12 cellular contexts compared by ENCODE assay signal in genomic region chr16:88616320-88616719, GRCh38. TPM values are rescaled to one million over a fixed set of nuclear protein-coding genes. Genes with fewer than 3 reads are reported as not detected.
A peak's percentile ranks its signal among the peaks of the same experiment; 100 is the strongest.
DNase-seq lines count a peak whose midpoint lies in the region; ATAC-seq and TF ChIP-seq lines count a peak whose summit lies in the region.
"Had no signal": no experiment of that assay in that cellular context is flagged by ENCODE, and none has a peak within 500 bp of the region (broad histone marks: within the 10 kb centered on the region; RNA-seq: fewer than 3 reads in every experiment).

No MANE protein-coding gene starts in this region.

- 97% methylated on average over 11 of the region's 13 CpGs for WGBS in mesodermal cell (ENCODE audit: insufficient coverage in 2 of 2), 2 experiments
- 89 to 92% (median 91%) methylated on average over 13 of the region's 13 CpGs for WGBS in spleen, 5 donors

- H3K4me3 Mint-ChIP-seq in CD8-positive, alpha-beta T cell: no peak overlapping the region
- no peak overlapping the region for H3K4me3 Mint-ChIP-seq in activated T-helper 2 cell treated with anti-CD3 and anti-CD28 coated beads, Interferon-gamma antibody, Interleukin-2, Interleukin-4, amounts not matched to agents 10 μg/mL and 5 μg/mL and 100 μg/mL, durations not matched to agents 14 hours and 24 hours and 36 hours (ENCODE audit: low read depth)
- H3K4me3 Mint-ChIP-seq: activated CD8-positive, alpha-beta T cell treated with anti-CD3 and anti-CD28 coated beads for 36 hours had no signal

- POLR2A ChIA-PET in CD8-positive, alpha-beta T cell (lab: Charles Lee): interaction anchor here (0.8 kb wide), 1 partner anchor 241 kb away, joined by 3 read pairs; no protein-coding TSS in a partner anchor

- no peak for ATAC-seq in CD8-positive, alpha-beta T cell
- ATAC-seq in GM18873 (IDR thresholded peaks at IDR 0.05; ENCODE audit: low FRiP score, unreplicated experiment): no peak
- no peak for ATAC-seq in stimulated activated naive CD8-positive, alpha-beta T cell treated with anti-CD3 and anti-CD28 coated beads, Interleukin-15, Interleukin-2, amounts not matched to agents 100 U/mL and 50 U/mL, for 24 hours
- ATAC-seq: activated CD8-positive, alpha-beta T cell treated with anti-CD3 and anti-CD28 coated beads for 36 hours had no signal

- TF ChIP-seq POLR2A in spleen (IDR thresholded peaks at IDR 0.05): no peak

- peaks cover 72% of the 10 kb centered on the region for H3K36me3 Mint-ChIP-seq in CD8-positive, alpha-beta T cell
- H3K36me3 Mint-ChIP-seq in activated T-helper 2 cell treated with anti-CD3 and anti-CD28 coated beads, Interferon-gamma antibody, Interleukin-2, Interleukin-4, amounts not matched to agents 10 μg/mL and 5 μg/mL and 100 μg/mL, durations not matched to agents 14 hours and 24 hours and 36 hours (ENCODE audit: low read depth): peaks cover 42% of the 10 kb centered on the region

- no peak for TF ChIP-seq CTCF in 22Rv1 (IDR thresholded peaks at IDR 0.05)
- no peak for TF ChIP-seq CTCF in CD8-positive, alpha-beta T cell (IDR thresholded peaks at IDR 0.05)
- no peak for TF ChIP-seq CTCF in spleen (IDR thresholded peaks at IDR 0.05 in 8 of 11, conservative IDR thresholded peaks at IDR 0.05 in 3 of 11)

- peak overlapping the region; percentile 81 for H3K27ac ChIP-seq in 22Rv1
- H3K27ac ChIP-seq in CD8-positive, alpha-beta T cell (ENCODE audit: low read depth, low read length): no peak overlapping the region
- H3K27ac ChIP-seq in mesodermal cell (ENCODE audit: low read depth, low read length, severe bottlenecking): peak overlapping the region; percentile 29
- no peak overlapping the region for H3K27ac ChIP-seq in spleen
- H3K27ac ChIP-seq: parathyroid adenoma had no signal

- no peaks in the 10 kb centered on the region for H3K9me3 Mint-ChIP-seq in CD8-positive, alpha-beta T cell
- H3K9me3 Mint-ChIP-seq in activated T-helper 2 cell treated with anti-CD3 and anti-CD28 coated beads, Interferon-gamma antibody, Interleukin-2, Interleukin-4, amounts not matched to agents 10 μg/mL and 5 μg/mL and 100 μg/mL, durations not matched to agents 14 hours and 24 hours and 36 hours: no peaks in the 10 kb centered on the region
- H3K9me3 Mint-ChIP-seq: activated CD8-positive, alpha-beta T cell treated with anti-CD3 and anti-CD28 coated beads for 36 hours had no signal

- intact Hi-C loops in CD8-positive, alpha-beta T cell (cut with DNase I, micrococcal nuclease): loop anchor here in 1 of 2 experiments (5.0 kb wide), 1 partner anchor 44 kb away; the partner anchor contains the start of gene ZC3H18
- intact Hi-C loops in activated T-helper 2 cell treated with anti-CD3 and anti-CD28 coated beads, Interferon-gamma antibody, Interleukin-2, Interleukin-4, amounts not matched to agents 10 μg/mL and 5 μg/mL and 100 μg/mL, durations not matched to agents 14 hours and 24 hours and 36 hours (cut with micrococcal nuclease): no loop called here
- intact Hi-C loops in spleen (cut with DNase I; ENCODE audit: low total_unique reads): no loop called here

- peak overlapping the region; percentile 99 for H3K27ac Mint-ChIP-seq in CD8-positive, alpha-beta T cell
- H3K27ac Mint-ChIP-seq in activated T-helper 2 cell treated with anti-CD3 and anti-CD28 coated beads, Interferon-gamma antibody, Interleukin-2, Interleukin-4, amounts not matched to agents 10 μg/mL and 5 μg/mL and 100 μg/mL, durations not matched to agents 14 hours and 24 hours and 36 hours: peak overlapping the region; percentile 55
- H3K27ac Mint-ChIP-seq: activated CD8-positive, alpha-beta T cell treated with anti-CD3 and anti-CD28 coated beads for 36 hours had no signal

- no peaks in the 10 kb centered on the region for H3K27me3 Mint-ChIP-seq in CD8-positive, alpha-beta T cell (ENCODE audit: low read depth)
- no peaks in the 10 kb centered on the region for H3K27me3 Mint-ChIP-seq in activated T-helper 2 cell treated with anti-CD3 and anti-CD28 coated beads, Interferon-gamma antibody, Interleukin-2, Interleukin-4, amounts not matched to agents 10 μg/mL and 5 μg/mL and 100 μg/mL, durations not matched to agents 14 hours and 24 hours and 36 hours (ENCODE audit: low read depth)
- H3K27me3 Mint-ChIP-seq: activated CD8-positive, alpha-beta T cell treated with anti-CD3 and anti-CD28 coated beads for 36 hours had no signal

- peak in 1 of 7 experiments; percentile 14 for DNase-seq in CD8-positive, alpha-beta T cell
- DNase-seq in activated T-helper 2 cell treated with anti-CD3 and anti-CD28 coated beads, Interferon-gamma antibody, Interleukin-2, Interleukin-4, amounts not matched to agents 10 μg/mL and 5 μg/mL and 100 μg/mL, durations not matched to agents 14 hours and 24 hours and 36 hours (ENCODE audit: low spot score): no peak
- no peak for DNase-seq in spleen
- no peak for DNase-seq in hepatic stellate cell (ENCODE audit: low spot score)
- DNase-seq in stimulated activated naive CD8-positive, alpha-beta T cell treated with anti-CD3 and anti-CD28 coated beads, Interleukin-15, Interleukin-2, amounts not matched to agents 100 U/mL and 50 U/mL, for 24 hours: no peak
- DNase-seq: activated CD8-positive, alpha-beta T cell treated with anti-CD3 and anti-CD28 coated beads for 36 hours; NCI-H226 had no signal

- H3K27me3 ChIP-seq in CD8-positive, alpha-beta T cell (ENCODE audit: insufficient read depth, low read length): no peaks in the 10 kb centered on the region
- H3K27me3 ChIP-seq in spleen (replicated peaks in 1 of 7): no peaks in the 10 kb centered on the region

- H3K9me3 ChIP-seq in CD8-positive, alpha-beta T cell (ENCODE audit: low read length): no peaks in the 10 kb centered on the region
- H3K9me3 ChIP-seq in mesodermal cell (ENCODE audit: control insufficient read depth, low read length) (no peaks in the 10 kb centered on the region), spleen (no peaks in the 10 kb centered on the region)

- no peak overlapping the region for H3K4me3 ChIP-seq in CD8-positive, alpha-beta T cell (ENCODE audit: low read depth, low read length)
- H3K4me3 ChIP-seq in mesodermal cell (ENCODE audit: extremely low read depth, insufficient read depth, low read length, poor library complexity, severe bottlenecking): no peak overlapping the region
- no peak overlapping the region for H3K4me3 ChIP-seq in spleen

- peaks cover 28% of the 10 kb centered on the region for H3K4me1 ChIP-seq in CD8-positive, alpha-beta T cell (ENCODE audit: insufficient read depth, low read length)
- H3K4me1 ChIP-seq in mesodermal cell (ENCODE audit: control insufficient read depth, insufficient read depth, low read length, poor library complexity, severe bottlenecking) (peaks cover 2% of the 10 kb centered on the region), spleen (peaks cover 6 to 85% (median 48%) of the 10 kb centered on the region in 6 donors)
- H3K4me1 ChIP-seq: parathyroid adenoma had no signal

- CTCF ChIA-PET in CD8-positive, alpha-beta T cell (lab: Charles Lee): interaction anchor here (1.6 kb wide), 1 partner anchor 65 kb away, joined by 4 read pairs; no protein-coding TSS in a partner anchor

- peaks cover 11% of the 10 kb centered on the region for H3K36me3 ChIP-seq in CD8-positive, alpha-beta T cell (ENCODE audit: insufficient read depth, low read length)
- peaks cover 74% of the 10 kb centered on the region for H3K36me3 ChIP-seq in mesodermal cell (ENCODE audit: control insufficient read depth, insufficient read depth, low read length)
- H3K36me3 ChIP-seq in spleen: peaks cover 0 to 97% (median 18%) of the 10 kb centered on the region in 6 donors

- H3K4me1 Mint-ChIP-seq in CD8-positive, alpha-beta T cell (ENCODE audit: low read depth): peaks cover 36% of the 10 kb centered on the region
- H3K4me1 Mint-ChIP-seq in activated T-helper 2 cell treated with anti-CD3 and anti-CD28 coated beads, Interferon-gamma antibody, Interleukin-2, Interleukin-4, amounts not matched to agents 10 μg/mL and 5 μg/mL and 100 μg/mL, durations not matched to agents 14 hours and 24 hours and 36 hours (ENCODE audit: low read depth): peaks cover 10% of the 10 kb centered on the region

RNA-seq across cellular contexts. Expression of gene IL17C, which starts 22.1 kb away (rescaled TPM):
- total RNA-seq in CD8-positive, alpha-beta T cell: under 1 TPM; 0.56 to 0.81 TPM
- total RNA-seq in activated T-helper 2 cell treated with anti-CD3 and anti-CD28 coated beads, Interferon-gamma antibody, Interleukin-2, Interleukin-4, amounts not matched to agents 10 μg/mL and 5 μg/mL and 100 μg/mL, durations not matched to agents 14 hours and 24 hours and 36 hours: not detected in 2 replicates
- not detected for polyA plus RNA-seq in mesodermal cell (2013, experiment 1 of 2)
- not detected for polyA plus RNA-seq in mesodermal cell (2013, experiment 2 of 2)
- 1 to 10 TPM in 1 of 7 donors, under 1 TPM in 1, not detected in 5; 0.82 to 1.2 TPM for total RNA-seq in spleen
- under 1 TPM; 0.39 to 0.64 (median 0.47) TPM for polyA plus RNA-seq in spleen
- total RNA-seq: M059J had no signal

RNA-seq across cellular contexts. Expression of gene CYBA, which starts 34.5 kb away (rescaled TPM):
- total RNA-seq in CD8-positive, alpha-beta T cell: 100 to 1,000 TPM; 312 to 320 TPM
- 233 and 242 TPM in 2 replicates for total RNA-seq in activated T-helper 2 cell treated with anti-CD3 and anti-CD28 coated beads, Interferon-gamma antibody, Interleukin-2, Interleukin-4, amounts not matched to agents 10 μg/mL and 5 μg/mL and 100 μg/mL, durations not matched to agents 14 hours and 24 hours and 36 hours
- polyA plus RNA-seq in mesodermal cell (2013, experiment 1 of 2): 151 TPM
- polyA plus RNA-seq in mesodermal cell (2013, experiment 2 of 2): 108 TPM
- 100 to 1,000 TPM; 557 to 820 (median 628) TPM for total RNA-seq in spleen
- polyA plus RNA-seq in spleen: 100 to 1,000 TPM; 649 to 925 (median 917) TPM
- total RNA-seq: M059J had no signal

RNA-seq across cellular contexts. Expression of gene ZC3H18, which starts 46.1 kb away (rescaled TPM):
- total RNA-seq in CD8-positive, alpha-beta T cell: 100 to 1,000 TPM; 140 to 149 TPM
- total RNA-seq in activated T-helper 2 cell treated with anti-CD3 and anti-CD28 coated beads, Interferon-gamma antibody, Interleukin-2, Interleukin-4, amounts not matched to agents 10 μg/mL and 5 μg/mL and 100 μg/mL, durations not matched to agents 14 hours and 24 hours and 36 hours: 93.9 and 101 TPM in 2 replicates
- 51.6 TPM for polyA plus RNA-seq in mesodermal cell (2013, experiment 1 of 2)
- 42.9 TPM for polyA plus RNA-seq in mesodermal cell (2013, experiment 2 of 2)
- total RNA-seq in spleen: 10 to 100 TPM; 24.1 to 65.2 (median 53.6) TPM
- polyA plus RNA-seq in spleen: 10 to 100 TPM; 18.0 to 29.3 (median 18.3) TPM

RNA-seq across cellular contexts. Expression of gene MVD, which starts 46.6 kb away (rescaled TPM):
- total RNA-seq in CD8-positive, alpha-beta T cell: 100 to 1,000 TPM; 118 to 124 TPM
- total RNA-seq in activated T-helper 2 cell treated with anti-CD3 and anti-CD28 coated beads, Interferon-gamma antibody, Interleukin-2, Interleukin-4, amounts not matched to agents 10 μg/mL and 5 μg/mL and 100 μg/mL, durations not matched to agents 14 hours and 24 hours and 36 hours: 132 and 137 TPM in 2 replicates
- polyA plus RNA-seq in mesodermal cell (2013, experiment 1 of 2): 130 TPM
- 117 TPM for polyA plus RNA-seq in mesodermal cell (2013, experiment 2 of 2)
- 10 to 100 TPM; 24.1 to 49.3 (median 35.1) TPM for total RNA-seq in spleen
- 10 to 100 TPM; 35.1 to 74.9 (median 57.3) TPM for polyA plus RNA-seq in spleen

Comparison
In these comparisons a context has a peak if more than half of its experiments do, and no peak if none do; other contexts are left out.
1. H3K27ac ChIP-seq: peak in 22Rv1 (single experiment) and mesodermal cell (single experiment); none in CD8-positive, alpha-beta T cell (single experiment) and spleen (0 of 8).